In the genomic region with DNA sequence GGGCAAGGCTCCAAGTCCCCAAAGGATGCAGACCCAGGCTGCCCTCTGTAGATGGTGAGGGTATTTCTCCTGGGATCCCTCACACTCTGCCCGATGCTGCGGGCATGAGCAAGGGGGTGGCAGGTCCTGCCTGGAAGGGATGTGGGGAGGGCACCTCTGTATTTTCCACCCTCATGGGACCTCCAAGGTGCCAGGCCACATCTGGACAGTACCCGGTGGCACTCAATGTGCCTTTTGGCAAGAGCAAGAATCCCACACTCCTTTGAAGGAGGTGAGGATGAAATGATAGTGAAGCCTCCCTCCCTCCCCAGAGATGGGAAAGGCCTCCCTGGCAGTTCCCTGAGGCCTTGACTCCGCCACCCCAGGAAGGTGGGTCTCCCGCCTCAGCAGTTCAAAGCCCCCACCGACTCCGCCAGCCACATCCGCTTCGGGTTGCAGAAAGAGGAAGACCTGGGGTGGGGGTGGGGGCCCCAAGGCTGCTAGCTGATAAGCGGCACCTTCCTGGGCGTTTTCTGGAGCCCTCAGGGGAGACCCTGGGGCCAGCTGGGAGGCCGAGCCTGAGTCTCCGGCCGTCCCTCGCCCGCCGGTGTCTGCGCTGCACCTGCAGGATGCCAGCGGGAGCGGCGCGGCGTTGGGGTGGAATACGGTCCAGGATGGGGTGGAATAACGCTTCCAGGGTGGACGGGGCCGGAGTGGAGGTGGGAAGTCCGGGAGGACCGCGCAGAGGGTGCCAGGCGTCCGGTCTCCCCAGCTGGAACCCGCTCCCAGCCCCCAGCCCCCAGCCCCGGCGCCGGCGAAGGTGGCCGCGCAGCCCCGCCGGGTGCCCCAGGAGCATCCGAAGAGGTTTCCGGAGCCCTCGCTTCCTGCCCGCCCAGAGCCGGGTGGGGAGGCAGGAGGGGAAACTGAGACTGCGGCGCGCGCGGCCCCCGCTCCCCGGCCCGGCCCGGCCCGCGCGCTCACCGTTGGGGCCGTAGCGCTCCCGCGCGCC, we compare ENCODE assay signal across 1 cellular context.
TF ChIP-seq lines count a peak whose summit lies in the region.

No MANE protein-coding gene starts in this region.

TF ChIP-seq in GM12878, 131 proteins besides CTCF, POLR2A, EP300 and RAD21 (continued from another document):
- no peak for TF ChIP-seq CREM (IDR thresholded peaks at IDR 0.05; ENCODE audit: low read depth)
- TF ChIP-seq, protein P1, sequence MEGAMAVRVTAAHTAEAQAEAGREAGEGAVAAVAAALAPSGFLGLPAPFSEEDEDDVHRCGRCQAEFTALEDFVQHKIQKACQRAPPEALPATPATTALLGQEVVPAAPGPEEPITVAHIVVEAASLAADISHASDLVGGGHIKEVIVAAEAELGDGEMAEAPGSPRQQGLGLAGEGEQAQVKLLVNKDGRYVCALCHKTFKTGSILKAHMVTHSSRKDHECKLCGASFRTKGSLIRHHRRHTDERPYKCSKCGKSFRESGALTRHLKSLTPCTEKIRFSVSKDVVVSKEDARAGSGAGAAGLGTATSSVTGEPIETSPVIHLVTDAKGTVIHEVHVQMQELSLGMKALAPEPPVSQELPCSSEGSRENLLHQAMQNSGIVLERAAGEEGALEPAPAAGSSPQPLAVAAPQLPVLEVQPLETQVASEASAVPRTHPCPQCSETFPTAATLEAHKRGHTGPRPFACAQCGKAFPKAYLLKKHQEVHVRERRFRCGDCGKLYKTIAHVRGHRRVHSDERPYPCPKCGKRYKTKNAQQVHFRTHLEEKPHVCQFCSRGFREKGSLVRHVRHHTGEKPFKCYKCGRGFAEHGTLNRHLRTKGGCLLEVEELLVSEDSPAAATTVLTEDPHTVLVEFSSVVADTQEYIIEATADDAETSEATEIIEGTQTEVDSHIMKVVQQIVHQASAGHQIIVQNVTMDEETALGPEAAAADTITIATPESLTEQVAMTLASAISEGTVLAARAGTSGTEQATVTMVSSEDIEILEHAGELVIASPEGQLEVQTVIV (IDR thresholded peaks at IDR 0.05; ENCODE audit: borderline replicate concordance, partially characterized antibody): no peak
- TF ChIP-seq MEF2B (IDR thresholded peaks at IDR 0.05; ENCODE audit: partially characterized antibody, poor library complexity, severe bottlenecking): peak; percentile 36
- 0 out of 2 replicates have a peak, but pooled peaks have one; percentile 46 for TF ChIP-seq CHD2 (IDR thresholded peaks at IDR 0.05; ENCODE audit: borderline replicate concordance, low read depth, low read length)
